In genomic region chr1:50978144-50978851, GRCh38 we compare ENCODE assay signal across 8 cellular contexts. TPM values are rescaled to one million over a fixed set of nuclear protein-coding genes. Genes with fewer than 3 reads are reported as not detected.
A peak's percentile ranks its signal among the peaks of the same experiment; 100 is the strongest.
DNase-seq lines count a peak whose midpoint lies in the region; ATAC-seq, FAIRE-seq and TF ChIP-seq lines count a peak whose summit lies in the region.

No MANE protein-coding gene starts in this region.

- no peak for TF ChIP-seq CTCF in D721Med (IDR thresholded peaks at IDR 0.05; ENCODE audit: insufficient read depth, missing control alignments)

- peak overlapping the region; percentile 62 for H3K4me3 Mint-ChIP-seq in activated naive CD4-positive, alpha-beta T cell treated with anti-CD3 and anti-CD28 coated beads for 36 hours

- peak; percentile 51 for ATAC-seq in GM19397 (IDR thresholded peaks at IDR 0.05; ENCODE audit: unreplicated experiment)
- peak; percentile 48 for ATAC-seq in HG03442 (IDR thresholded peaks at IDR 0.05; ENCODE audit: unreplicated experiment)

- H3K9me3 ChIP-seq in neuron (ENCODE audit: low read length): no peaks in the 10 kb centered on the region

- CTCF ChIA-PET in activated naive CD4-positive, alpha-beta T cell treated with anti-CD3 and anti-CD28 coated beads for 36 hours (lab: Charles Lee): interaction anchor here (0.6 to 1.0 kb wide), 2 partner anchors 25 to 1556 kb away, joined by 4 read pairs; no protein-coding TSS in a partner anchor

- peaks cover 38% of the 10 kb centered on the region for H3K27me3 Mint-ChIP-seq in activated naive CD4-positive, alpha-beta T cell treated with anti-CD3 and anti-CD28 coated beads for 36 hours (ENCODE audit: low read depth)

- no peaks in the 10 kb centered on the region for H3K36me3 ChIP-seq in neuron (ENCODE audit: insufficient read depth, low read length)

- H3K4me3 ChIP-seq in neuron (ENCODE audit: low read length): peak overlapping the region; percentile 54

- H3K27me3 ChIP-seq in neuron (ENCODE audit: insufficient read depth, low read length): peaks cover 56% of the 10 kb centered on the region

- peaks cover 7% of the 10 kb centered on the region for H3K36me3 Mint-ChIP-seq in activated naive CD4-positive, alpha-beta T cell treated with anti-CD3 and anti-CD28 coated beads for 36 hours (ENCODE audit: low read depth)

- intact Hi-C loops in activated naive CD4-positive, alpha-beta T cell treated with anti-CD3 and anti-CD28 coated beads for 36 hours (cut with micrococcal nuclease): loop anchor here (5.0 kb wide), 2 partner anchors 106 to 209 kb away; no protein-coding TSS in a partner anchor

- peaks cover 18% of the 10 kb centered on the region for H3K4me1 Mint-ChIP-seq in activated naive CD4-positive, alpha-beta T cell treated with anti-CD3 and anti-CD28 coated beads for 36 hours (ENCODE audit: low read depth)

- no peak for FAIRE-seq in D721Med (lab: Jason Lieb, UNC)

- H3K9me3 Mint-ChIP-seq in activated naive CD4-positive, alpha-beta T cell treated with anti-CD3 and anti-CD28 coated beads for 36 hours: no peaks in the 10 kb centered on the region

- H3K4me1 ChIP-seq in neuron (ENCODE audit: insufficient read depth, low read length): peaks cover 20% of the 10 kb centered on the region

- no peak overlapping the region for H3K27ac Mint-ChIP-seq in activated naive CD4-positive, alpha-beta T cell treated with anti-CD3 and anti-CD28 coated beads for 36 hours

- DNase-seq in D721Med (ENCODE audit: insufficient read length, low spot score) (peak; percentile 21), NCI-H748 treated with DMSO at 0.1 percent for 48 hours (lab: John Stamatoyannopoulos, UW) (peak; percentile 84), globus pallidus (ENCODE audit: low spot score) (peak; percentile 67), COLO829 (ENCODE audit: low spot score) (no peak)
- DNase-seq in activated naive CD4-positive, alpha-beta T cell treated with anti-CD3 and anti-CD28 coated beads for 36 hours: peak; percentile 27

- H2AFZ ChIP-seq in neuron (ENCODE audit: low read depth, low read length): peak overlapping the region; percentile 98

RNA-seq across cellular contexts. Expression of gene CDKN2C, which starts 8.3 kb away (rescaled TPM):
- total RNA-seq in activated naive CD4-positive, alpha-beta T cell treated with anti-CD3 and anti-CD28 coated beads for 36 hours: 10 to 100 TPM; 13.5 to 14.4 TPM

RNA-seq across cellular contexts. Expression of gene FAF1, which starts 18.2 kb away (rescaled TPM):
- 10 to 100 TPM; 87.9 to 90.1 TPM for total RNA-seq in activated naive CD4-positive, alpha-beta T cell treated with anti-CD3 and anti-CD28 coated beads for 36 hours
